Comparison of ENCODE assay signal across 15 cellular contexts in genomic region chr4:120034913-120035312, GRCh38.
"Had no signal": no experiment of that assay in that cellular context is flagged by ENCODE, and none has a peak within 500 bp of the region (broad histone marks: within the 10 kb centered on the region; RNA-seq: fewer than 3 reads in every experiment).

No MANE protein-coding gene starts in this region.

- H3K27me3 ChIP-seq: esophagus squamous epithelium, right atrium auricular region, uterus had no signal

- ATAC-seq: left colon, left ventricle myocardium superior had no signal

- H3K4me3 ChIP-seq: esophagus squamous epithelium, lung, right atrium auricular region, smooth muscle cell, uterus had no signal

- H3K4me1 ChIP-seq: esophagus squamous epithelium, foreskin keratinocyte, right atrium auricular region, uterus had no signal

- H3K4me2 ChIP-seq: smooth muscle cell had no signal

- H3K27ac ChIP-seq: esophagus squamous epithelium, foreskin keratinocyte, right atrium auricular region, uterus had no signal

- DNase-seq: esophagus squamous epithelium; foreskin keratinocyte; immature natural killer cell; kidney; left colon; left ventricle myocardium superior; mesenchymal stem cell; midbrain; naive B cell; stimulated activated CD4-positive, alpha-beta T cell treated with anti-CD3 and anti-CD28 coated beads, Interleukin-2, amount 100 ng/mL, for 48 hours; stimulated activated naive CD4-positive, alpha-beta T cell treated with Interleukin-2 at 50 U/mL for 16 hours; uterus had no signal

- H3K36me3 ChIP-seq: esophagus squamous epithelium, right atrium auricular region, uterus had no signal

- H3K9me3 ChIP-seq: esophagus squamous epithelium, right atrium auricular region, uterus had no signal
